In the genomic region with DNA sequence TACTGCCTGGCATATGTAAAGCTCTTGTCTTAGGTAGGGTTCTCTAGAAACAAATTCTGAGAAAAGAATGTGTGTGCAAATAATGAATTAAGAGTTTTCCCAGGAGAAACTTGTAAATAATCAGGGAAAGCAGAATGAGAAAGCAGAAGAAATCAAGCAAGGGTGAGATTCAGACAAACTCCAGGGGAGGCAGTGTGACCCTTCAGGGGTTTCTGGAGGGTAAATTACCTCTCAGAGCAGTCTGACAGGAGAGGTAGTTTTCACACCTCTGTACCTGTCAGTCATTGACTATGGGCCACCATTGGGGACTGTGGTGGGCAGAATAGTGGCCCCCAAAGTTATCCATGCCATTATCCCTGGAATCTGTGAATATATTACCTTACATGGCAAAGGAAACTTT, we compare ENCODE assay signal across 25 cellular contexts.
DNase-seq lines count a peak whose midpoint lies in the region; ATAC-seq, FAIRE-seq and TF ChIP-seq lines count a peak whose summit lies in the region.
"Had no signal": no experiment of that assay in that cellular context is flagged by ENCODE, and none has a peak within 500 bp of the region (broad histone marks: within the 10 kb centered on the region; RNA-seq: fewer than 3 reads in every experiment).

No MANE protein-coding gene starts in this region.

- H3K4me3 ChIP-seq in H1 (ENCODE audit: extremely low read depth in 1 of 4, insufficient read depth in 2 of 4, low read depth in 3 of 4, low read length in 4 of 4) = no peak overlapping the region
- H3K4me3 ChIP-seq in neural progenitor cell = no peak overlapping the region
- H3K4me3 ChIP-seq in foreskin fibroblast (ENCODE audit: low read depth in 1 of 2, low read length in 2 of 2) = no peak overlapping the region
- H3K4me3 ChIP-seq: BLaER1 had no signal

- H3K4me2 ChIP-seq in H9 (ENCODE audit: insufficient read depth, insufficient read length, low read length) = no peak overlapping the region
- H3K4me2 ChIP-seq in H1 (ENCODE audit: insufficient read depth in 1 of 2, low read depth in 2 of 2, low read length in 2 of 2) = no peak overlapping the region
- no peak overlapping the region for H3K4me2 ChIP-seq in neural progenitor cell
- H3K4me2 ChIP-seq: BLaER1 had no signal

- H4K20me1 ChIP-seq in H9 (ENCODE audit: control insufficient read depth, insufficient read depth, insufficient read length) = no peaks in the 10 kb centered on the region
- H4K20me1 ChIP-seq in H1 (replicated peaks in 1 of 2; ENCODE audit: control insufficient read depth in 1 of 2, insufficient read depth in 2 of 2, low read length in 2 of 2) = no peaks in the 10 kb centered on the region
- H4K20me1 ChIP-seq in neural progenitor cell (ENCODE audit: low read depth) = no peaks in the 10 kb centered on the region
- H4K20me1 ChIP-seq: BLaER1 had no signal

- H3T11ph ChIP-seq in H9 (ENCODE audit: low read length) = no peak overlapping the region

- H2BK5ac ChIP-seq in H9 (ENCODE audit: insufficient read length, low read length) = no peak overlapping the region
- H2BK5ac ChIP-seq in H1 (ENCODE audit: low read depth, low read length) = no peak overlapping the region

- H3K79me2 ChIP-seq in H9 (ENCODE audit: insufficient read depth, low read length) = no peaks in the 10 kb centered on the region
- H3K79me2 ChIP-seq in H1 (ENCODE audit: control insufficient read depth in 1 of 2, insufficient read depth in 2 of 2, low read length in 2 of 2) = no peaks in the 10 kb centered on the region
- H3K79me2 ChIP-seq in neural progenitor cell (ENCODE audit: low read depth) = no peaks in the 10 kb centered on the region

- peaks cover 18% of the 10 kb centered on the region in 2 experiments; a peak in 4 of 5 replicates for H3K9me3 Mint-ChIP-seq in H9
- H3K9me3 Mint-ChIP-seq in neural progenitor cell = peaks cover 5% of the 10 kb centered on the region
- H3K9me3 Mint-ChIP-seq in activated naive CD4-positive, alpha-beta T cell treated with anti-CD3 and anti-CD28 coated beads, Interleukin-2, amount 50 U/mL, for 72 hours = no peaks in the 10 kb centered on the region
- H3K9me3 Mint-ChIP-seq: CD8-positive, alpha-beta memory T cell had no signal

- H3K4me1 Mint-ChIP-seq in H9 (peaks cover 30 to 33% of the 10 kb centered on the region in 2 experiments), neural progenitor cell (peaks cover 13% of the 10 kb centered on the region)
- H3K4me1 Mint-ChIP-seq: CD14-positive monocyte; CD4-positive, alpha-beta memory T cell; CD4-positive, CD25-positive, alpha-beta regulatory T cell; CD8-positive, alpha-beta memory T cell had no signal

- H2BK12ac ChIP-seq in H9 (ENCODE audit: insufficient read length, low read depth, low read length) = no peak overlapping the region
- no peak overlapping the region for H2BK12ac ChIP-seq in H1 (ENCODE audit: low read depth, low read length)

- no peak overlapping the region for H3K9ac ChIP-seq in H9 (ENCODE audit: extremely low read depth, insufficient read length, low read length)
- no peak overlapping the region for H3K9ac ChIP-seq in H1 (replicated peaks in 1 of 4; ENCODE audit: extremely low read depth in 1 of 4, low read depth in 3 of 4, low read length in 3 of 4)
- no peak overlapping the region for H3K9ac ChIP-seq in neural progenitor cell
- H3K9ac ChIP-seq: BLaER1 had no signal

- CTCF ChIA-PET in H1 (lab: Charles Lee; ENCODE audit: partially characterized antibody) = interaction anchor here (0.8 to 4.6 kb wide), 6 partner anchors 16 to 95 kb away, joined by 3 to 30 read pairs (median 3); no protein-coding TSS in a partner anchor

- no peak for ATAC-seq in activated naive CD4-positive, alpha-beta T cell treated with anti-CD3 and anti-CD28 coated beads, Interleukin-2, amount 50 U/mL, for 72 hours

- H3K9me3 ChIP-seq in H9 (ENCODE audit: control insufficient read depth, low read depth, low read length) (no peaks in the 10 kb centered on the region), H1 (ENCODE audit: insufficient read depth in 2 of 2, low read depth in 1 of 2, low read length in 1 of 2) (peaks cover 6 to 12% of the 10 kb centered on the region in 2 experiments), neural progenitor cell (ENCODE audit: low read depth) (peaks cover 4% of the 10 kb centered on the region)
- H3K9me3 ChIP-seq: BE2C, BLaER1 had no signal

- H3K4me1 ChIP-seq in H9 (ENCODE audit: insufficient read depth, low read length) (peaks cover 9% of the 10 kb centered on the region), H1 (replicated peaks in 1 of 4; ENCODE audit: control insufficient read depth in 3 of 4, insufficient read depth in 4 of 4, low read length in 3 of 4) (peaks cover 5 to 16% (median 7%) of the 10 kb centered on the region in 4 experiments; a peak in 6 of 7 replicates), neural progenitor cell (peaks cover 4% of the 10 kb centered on the region)
- H3K4me1 ChIP-seq: BE2C, BLaER1 had no signal

- no peak overlapping the region for H4K91ac ChIP-seq in H9 (ENCODE audit: insufficient read length, low read depth, low read length)
- H4K91ac ChIP-seq in H1 (replicated peaks; ENCODE audit: insufficient read length, low read length) = no peak overlapping the region

- H2AFZ ChIP-seq in H9 (ENCODE audit: low read length) (no peak overlapping the region), H1 (ENCODE audit: low read length) (no peak overlapping the region), neural progenitor cell (replicated peaks) (no peak overlapping the region)

- H3K23ac ChIP-seq in H9 (ENCODE audit: insufficient read length, low read depth, low read length) (no peak overlapping the region), H1 (ENCODE audit: insufficient read length) (no peak overlapping the region)

- H3K27ac Mint-ChIP-seq in H9 (no peak overlapping the region), neural progenitor cell (no peak overlapping the region)
- no peak overlapping the region for H3K27ac Mint-ChIP-seq in activated naive CD4-positive, alpha-beta T cell treated with anti-CD3 and anti-CD28 coated beads, Interleukin-2, amount 50 U/mL, for 72 hours
- H3K27ac Mint-ChIP-seq: CD14-positive monocyte; CD4-positive, alpha-beta memory T cell; CD4-positive, CD25-positive, alpha-beta regulatory T cell; CD8-positive, alpha-beta memory T cell had no signal

- H4K8ac ChIP-seq in H9 (replicated peaks; ENCODE audit: insufficient read length, low read depth, low read length) = no peak overlapping the region
- no peak overlapping the region for H4K8ac ChIP-seq in H1 (ENCODE audit: extremely low read depth, insufficient read depth, low read length)

- TF ChIP-seq CTCF in H9 (conservative IDR thresholded peaks at IDR 0.05) (peak; percentile 49), H1 (IDR thresholded peaks at IDR 0.05; ENCODE audit: control extremely low read depth in 1 of 3, insufficient read depth in 1 of 3, low read depth in 1 of 3, low read length in 3 of 3) (peak in 2 of 3 experiments; percentile 37 to 39; a peak in 2 of 4 replicates), neural progenitor cell (IDR thresholded peaks at IDR 0.05) (peak; percentile 12), foreskin fibroblast (IDR thresholded peaks at IDR 0.05; ENCODE audit: low read depth, low read length) (no peak)

- H3K14ac ChIP-seq in H9 (ENCODE audit: insufficient read depth, low read length) (no peak overlapping the region), H1 (ENCODE audit: insufficient read length) (no peak overlapping the region)

- no peak for DNase-seq in H9
- DNase-seq in NCI-H69 (lab: John Stamatoyannopoulos, UW) = peak; percentile 48
- DNase-seq in H1 (ENCODE audit: low read depth in 1 of 2, low spot score in 2 of 2) = no peak
- no peak for DNase-seq in neural progenitor cell (ENCODE audit: low spot score)
- DNase-seq in activated naive CD4-positive, alpha-beta T cell treated with anti-CD3 and anti-CD28 coated beads, Interleukin-2, amount 50 U/mL, for 72 hours (ENCODE audit: low spot score in 2 of 2) = no peak
- DNase-seq in D341Med (ENCODE audit: low spot score) = no peak
- DNase-seq in kidney glomerular epithelial cell (lab: John Stamatoyannopoulos, UW) = no peak
- DNase-seq in foreskin fibroblast = no peak
- DNase-seq: 8988T; ACHN; BE2C; C1 segment of cervical spinal cord; CD4-positive, alpha-beta memory T cell; CD4-positive, CD25-positive, alpha-beta regulatory T cell; CD8-positive, alpha-beta memory T cell; COR-L47; DMS79 treated with DMSO at 0.1 percent for 48 hours; GF-D8 had no signal

- H3K18ac ChIP-seq in H9 (ENCODE audit: insufficient read length, low read depth, low read length) = no peak overlapping the region
- H3K18ac ChIP-seq in H1 (ENCODE audit: extremely low read depth, low read length) = no peak overlapping the region

- H3F3A ChIP-seq in neural progenitor cell (ENCODE audit: low read depth) = no peaks in the 10 kb centered on the region

- peaks cover 0 to 3% (median 0%) of the 10 kb centered on the region in 4 experiments; a peak in 3 of 8 replicates for H3K36me3 ChIP-seq in H1 (ENCODE audit: control insufficient read depth in 2 of 4, insufficient read depth in 4 of 4, low read length in 3 of 4)
- no peaks in the 10 kb centered on the region for H3K36me3 ChIP-seq in neural progenitor cell
- H3K36me3 ChIP-seq: BE2C, BLaER1 had no signal

- H3K23me2 ChIP-seq in H9 (ENCODE audit: insufficient read length, low read depth, low read length, poor library complexity, severe bottlenecking) = no peaks in the 10 kb centered on the region
- H3K23me2 ChIP-seq in H1 (ENCODE audit: low read depth, low read length) = no peaks in the 10 kb centered on the region

- no peak for FAIRE-seq in H1 (lab: Jason Lieb, UNC)
- FAIRE-seq: A204.1, D721Med, G401.6, GM12891, GM19239 had no signal

- no peak overlapping the region for H3K4ac ChIP-seq in H9 (ENCODE audit: low read depth, low read length)
- H3K4ac ChIP-seq in H1 (replicated peaks; ENCODE audit: insufficient read length, low read depth, low read length) = no peak overlapping the region

- TF ChIP-seq RAD21 in H1 (IDR thresholded peaks at IDR 0.05 in 1 of 2, conservative IDR thresholded peaks at IDR 0.05 in 1 of 2; ENCODE audit: low read depth in 2 of 2, low read length in 2 of 2) = peak; percentile 48 to 56

- POLR2A ChIA-PET in H1 (lab: Charles Lee; ENCODE audit: partially characterized antibody) = interaction anchor here (1.1 kb wide), 1 partner anchor 13 kb away, joined by 3 read pairs; no protein-coding TSS in a partner anchor

- no peak overlapping the region for H4K5ac ChIP-seq in H9 (ENCODE audit: insufficient read length, low read depth, low read length)
- no peak overlapping the region for H4K5ac ChIP-seq in H1 (ENCODE audit: insufficient read length, low read depth, low read length)

- H3K36me3 Mint-ChIP-seq in H9 (ENCODE audit: insufficient read depth in 1 of 3, low read depth in 3 of 3) (peaks cover 9 to 21% (median 15%) of the 10 kb centered on the region in 3 experiments; a peak in 6 of 7 replicates), neural progenitor cell (no peaks in the 10 kb centered on the region)
- H3K36me3 Mint-ChIP-seq in activated naive CD4-positive, alpha-beta T cell treated with anti-CD3 and anti-CD28 coated beads, Interleukin-2, amount 50 U/mL, for 72 hours = no peaks in the 10 kb centered on the region
- H3K36me3 Mint-ChIP-seq: CD14-positive monocyte; CD4-positive, alpha-beta memory T cell; CD4-positive, CD25-positive, alpha-beta regulatory T cell had no signal

- H3K4me3 Mint-ChIP-seq in H9 (no peak overlapping the region), neural progenitor cell (no peak overlapping the region)
- H3K4me3 Mint-ChIP-seq: CD14-positive monocyte; CD4-positive, alpha-beta memory T cell; CD4-positive, CD25-positive, alpha-beta regulatory T cell; CD8-positive, alpha-beta memory T cell had no signal

- H3K27me3 ChIP-seq in H9 (ENCODE audit: insufficient read depth, low read length) (no peaks in the 10 kb centered on the region), H1 (replicated peaks in 1 of 4; ENCODE audit: control insufficient read depth in 3 of 4, extremely low read depth in 1 of 4, insufficient read depth in 3 of 4, low read length in 3 of 4) (no peaks in the 10 kb centered on the region), neural progenitor cell (no peaks in the 10 kb centered on the region)
- H3K27me3 ChIP-seq: BE2C, BLaER1 had no signal

- no peak overlapping the region for H2AK5ac ChIP-seq in H9 (ENCODE audit: insufficient read length, low read length)
- no peak overlapping the region for H2AK5ac ChIP-seq in H1 (ENCODE audit: low read depth, low read length)

- H3K56ac ChIP-seq in H9 (ENCODE audit: insufficient read length, low read depth, low read length) = no peak overlapping the region
- H3K56ac ChIP-seq in H1 (replicated peaks; ENCODE audit: insufficient read length, low read depth, low read length) = no peak overlapping the region

- H3K79me1 ChIP-seq in H9 (ENCODE audit: insufficient read depth, low read depth, low read length, poor library complexity, severe bottlenecking) = no peaks in the 10 kb centered on the region
- no peaks in the 10 kb centered on the region for H3K79me1 ChIP-seq in H1 (ENCODE audit: low read depth, low read length)

- H2BK15ac ChIP-seq in H9 (ENCODE audit: low read depth, low read length) (no peak overlapping the region), H1 (ENCODE audit: low read length) (no peak overlapping the region)

- H3K27ac ChIP-seq in H9 (ENCODE audit: insufficient read length, low read depth, low read length) = no peak overlapping the region
- H3K27ac ChIP-seq in H1 (ENCODE audit: low read depth, low read length) = no peak overlapping the region
- no peak overlapping the region for H3K27ac ChIP-seq in neural progenitor cell
- H3K27ac ChIP-seq: BLaER1 had no signal

- H3K27me3 Mint-ChIP-seq in H9 (ENCODE audit: low read depth) = no peaks in the 10 kb centered on the region; the same call in 1 of the 2 replicates
- peaks cover 4% of the 10 kb centered on the region for H3K27me3 Mint-ChIP-seq in neural progenitor cell (ENCODE audit: insufficient read depth, low read depth)
- H3K27me3 Mint-ChIP-seq: CD4-positive, CD25-positive, alpha-beta regulatory T cell had no signal

- TF ChIP-seq POLR2A in H1 (IDR thresholded peaks at IDR 0.05; ENCODE audit: control extremely low read depth in 1 of 2, low read depth in 2 of 2, low read length in 2 of 2) = no peak

- H2BK120ac ChIP-seq in H9 (ENCODE audit: low read depth, low read length, poor library complexity, severe bottlenecking) (no peak overlapping the region), H1 (replicated peaks; ENCODE audit: low read depth, low read length) (no peak overlapping the region)

- H2BK20ac ChIP-seq in H9 (ENCODE audit: low read depth, low read length, poor library complexity, severe bottlenecking) = no peak overlapping the region
- H2BK20ac ChIP-seq in H1 (ENCODE audit: low read length) = no peak overlapping the region

- TF ChIP-seq EP300 in H1 (IDR thresholded peaks at IDR 0.05; ENCODE audit: borderline replicate concordance in 1 of 2, low read depth in 2 of 2, low read length in 2 of 2) = no peak
